ENCODE assay signal across 15 cellular contexts in the genomic region with DNA sequence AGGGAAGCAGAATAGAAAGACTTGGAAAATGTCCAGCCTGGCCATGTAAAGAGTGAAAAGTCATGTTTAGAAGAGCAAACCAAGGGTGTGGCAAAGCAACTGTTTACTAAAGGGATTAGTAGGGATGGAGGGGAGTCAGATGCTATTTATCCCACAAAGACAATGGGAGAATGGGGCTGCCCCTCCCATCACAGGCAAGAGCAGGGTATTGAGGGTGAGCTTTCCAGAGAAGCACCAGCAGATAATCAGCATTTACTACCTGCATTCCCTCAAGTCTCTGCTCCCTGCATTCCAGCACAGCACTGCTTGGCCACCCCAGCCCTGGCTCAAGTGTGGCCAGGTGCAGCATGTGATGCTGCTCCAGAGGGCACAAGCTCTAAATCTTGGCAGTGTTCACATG.
"Had no signal": no experiment of that assay in that cellular context is flagged by ENCODE, and none has a peak within 500 bp of the region (broad histone marks: within the 10 kb centered on the region; RNA-seq: fewer than 3 reads in every experiment).

No MANE protein-coding gene starts in this region.

- H3K9me3 Mint-ChIP-seq: activated CD4-positive, alpha-beta memory T cell treated with anti-CD3 and anti-CD28 coated beads, Interleukin-2, amount 10 ng/mL, durations not matched to agents 7 days and 5 days; activated T-cell treated with anti-CD3 and anti-CD28 coated beads, Interleukin-2, amount 50 U/mL, for 24 hours had no signal

- H3K4me3 ChIP-seq: adrenal gland, dorsolateral prefrontal cortex, hepatocyte, tibial artery had no signal

- ATAC-seq: left lobe of liver had no signal

- H3K4me1 Mint-ChIP-seq: activated CD4-positive, alpha-beta memory T cell treated with anti-CD3 and anti-CD28 coated beads, Interleukin-2, amount 10 ng/mL, durations not matched to agents 7 days and 5 days; activated naive CD4-positive, alpha-beta T cell treated with anti-CD3 and anti-CD28 coated beads, Interleukin-2, amount 50 U/mL, for 24 hours; naive B cell had no signal

- H3K36me3 Mint-ChIP-seq: activated naive CD4-positive, alpha-beta T cell treated with anti-CD3 and anti-CD28 coated beads, Interleukin-2, amount 50 U/mL, for 24 hours; naive B cell had no signal

- H3K4me3 Mint-ChIP-seq: activated CD4-positive, alpha-beta memory T cell treated with anti-CD3 and anti-CD28 coated beads, Interleukin-2, amount 10 ng/mL, durations not matched to agents 7 days and 5 days; activated naive CD4-positive, alpha-beta T cell treated with anti-CD3 and anti-CD28 coated beads, Interleukin-2, amount 50 U/mL, for 24 hours; activated T-cell treated with anti-CD3 and anti-CD28 coated beads, Interleukin-2, amount 50 U/mL, for 24 hours; naive B cell had no signal

- H3K4me2 ChIP-seq: hepatocyte had no signal

- H3K36me3 ChIP-seq: adrenal gland, tibial artery had no signal

- H3K9me3 ChIP-seq: adrenal gland, tibial artery had no signal

- H3K27me3 ChIP-seq: adrenal gland, hepatocyte had no signal

- H3K79me2 ChIP-seq: hepatocyte had no signal

- H3K27ac Mint-ChIP-seq: activated CD4-positive, alpha-beta memory T cell treated with anti-CD3 and anti-CD28 coated beads, Interleukin-2, amount 10 ng/mL, durations not matched to agents 7 days and 5 days; activated naive CD4-positive, alpha-beta T cell treated with anti-CD3 and anti-CD28 coated beads, Interleukin-2, amount 50 U/mL, for 24 hours; activated T-cell treated with anti-CD3 and anti-CD28 coated beads, Interleukin-2, amount 50 U/mL, for 24 hours had no signal

- H3K4me1 ChIP-seq: adrenal gland, tibial artery had no signal

- DNase-seq: activated CD4-positive, alpha-beta memory T cell treated with anti-CD3 and anti-CD28 coated beads, Interleukin-2, amount 10 ng/mL, durations not matched to agents 7 days and 5 days; activated CD4-positive, alpha-beta T cell treated with anti-CD3 and anti-CD28 coated beads for 4 hours; activated effector memory CD4-positive, alpha-beta T cell treated with anti-CD3 and anti-CD28 coated beads, Interleukin-2, amount 50 U/mL, for 16 hours; activated T-cell treated with anti-CD3 and anti-CD28 coated beads, Interleukin-2, amount 50 U/mL, for 24 hours; adrenal gland; dorsolateral prefrontal cortex; erythroblast; naive B cell; retina; stimulated activated CD4-positive, alpha-beta T cell treated with anti-CD3 and anti-CD28 coated beads, Interleukin-2, amount 100 ng/mL, for 48 hours; stimulated activated naive CD4-positive, alpha-beta T cell; tibial artery had no signal

- H3K27ac ChIP-seq: adrenal gland, dorsolateral prefrontal cortex, hepatocyte, tibial artery had no signal
